ENCODE assay signal across 27 cellular contexts in genomic region chr11:15163136-15163535, GRCh38. TPM values are rescaled to one million over a fixed set of nuclear protein-coding genes. Genes with fewer than 3 reads are reported as not detected.
"Had no signal": no experiment of that assay in that cellular context is flagged by ENCODE, and none has a peak within 500 bp of the region (broad histone marks: within the 10 kb centered on the region; RNA-seq: fewer than 3 reads in every experiment).

No MANE protein-coding gene starts in this region.

- H3K4me3 ChIP-seq: ascending aorta, breast epithelium, cardiac muscle cell, coronary artery, dorsolateral prefrontal cortex, gastroesophageal sphincter, heart right ventricle had no signal

- H3K27me3 ChIP-seq: ascending aorta, breast epithelium, cardiac muscle cell, gastroesophageal sphincter, heart right ventricle had no signal

- H3K4me1 ChIP-seq: ascending aorta, breast epithelium, gastroesophageal sphincter had no signal

- H3K27ac ChIP-seq: ascending aorta, breast epithelium, cardiac muscle cell, coronary artery, dorsolateral prefrontal cortex, gastroesophageal sphincter, heart right ventricle, WERI-Rb-1 had no signal

- ATAC-seq: activated CD4-positive, CD25-positive, alpha-beta regulatory T cell treated with anti-CD3 and anti-CD28 coated beads, Interleukin-2, amount 50 U/mL, for 24 hours; activated CD8-positive, alpha-beta T cell treated with anti-CD3 and anti-CD28 coated beads for 36 hours; activated naive CD8-positive, alpha-beta T cell treated with anti-CD3 and anti-CD28 coated beads, Interleukin-2, amount 50 U/mL, for 24 hours; activated T-cell treated with anti-CD3 and anti-CD28 coated beads, Interleukin-2, amount 50 U/mL, for 4 hours; esophagus mucosa; gastroesophageal sphincter; heart right ventricle had no signal

- H3K36me3 ChIP-seq: ascending aorta, breast epithelium, cardiac muscle cell, gastroesophageal sphincter, heart right ventricle, WERI-Rb-1 had no signal

- H3K9me3 ChIP-seq: ascending aorta, breast epithelium, gastroesophageal sphincter, heart right ventricle had no signal

- DNase-seq: activated B cell treated with CpG ODN at 0.5 μM for 24 hours; activated CD4-positive, alpha-beta T cell treated with anti-CD3 and anti-CD28 coated beads for 48 hours; activated CD4-positive, alpha-beta T cell treated with anti-CD3 and anti-CD28 coated beads, Interleukin-2, amount 50 U/mL, for 1 hour; activated CD4-positive, alpha-beta T cell treated with anti-CD3 and anti-CD28 coated beads, Interleukin-2, amount 50 U/mL, for 48 hours; activated CD8-positive, alpha-beta memory T cell treated with anti-CD3 and anti-CD28 coated beads for 24 hours; activated CD8-positive, alpha-beta T cell treated with anti-CD3 and anti-CD28 coated beads for 36 hours; activated effector memory CD4-positive, alpha-beta T cell treated with anti-CD3 and anti-CD28 coated beads, Interleukin-2, amount 50 U/mL, for 16 hours; activated naive CD4-positive, alpha-beta T cell treated with anti-CD3 and anti-CD28 coated beads for 36 hours; activated naive CD8-positive, alpha-beta T cell treated with anti-CD3 and anti-CD28 coated beads for 36 hours; activated naive CD8-positive, alpha-beta T cell treated with anti-CD3 and anti-CD28 coated beads, Interleukin-2, amount 50 U/mL, for 24 hours; activated T-cell treated with anti-CD3 and anti-CD28 coated beads, Interleukin-2, amount 50 U/mL, for 4 hours; central memory CD4-positive, alpha-beta T cell; cerebellar nuclear complex; dorsolateral prefrontal cortex; effector memory CD4-positive, alpha-beta T cell; endodermal cell; foreskin melanocyte; heart right ventricle; T1000; WERI-Rb-1 had no signal

RNA-seq across cellular contexts. Expression of gene INSC, which starts 48.4 kb away (rescaled TPM):
- total RNA-seq: activated B cell treated with CpG ODN at 0.5 μM for 24 hours; activated T-cell treated with anti-CD3 and anti-CD28 coated beads, Interleukin-2, amount 50 U/mL, for 4 hours; ascending aorta; cardiac muscle cell; endodermal cell had no signal
- polyA plus RNA-seq: cardiac muscle cell had no signal
